In the genomic region with DNA sequence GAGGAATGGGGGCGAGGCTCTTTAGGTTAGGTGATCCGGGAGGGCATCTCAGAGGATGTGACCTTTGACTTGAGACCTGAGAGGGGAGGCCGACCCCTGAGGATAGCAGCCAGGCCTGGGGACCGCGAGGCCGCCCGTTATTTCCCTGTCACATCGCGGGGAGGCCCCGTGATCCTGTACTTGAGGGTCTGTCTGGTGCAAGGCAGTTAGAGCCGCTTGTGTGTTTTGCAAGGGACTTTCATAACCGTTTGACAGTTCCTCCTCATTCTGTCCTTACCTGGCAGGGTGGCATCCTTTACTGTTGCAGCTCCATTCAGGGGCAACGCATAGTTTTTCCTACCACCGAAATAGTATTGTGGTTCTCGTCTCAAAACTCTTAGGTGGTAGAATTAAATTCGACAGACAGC, we compare ENCODE assay signal across 9 cellular contexts. TPM values are rescaled to one million over a fixed set of nuclear protein-coding genes. Genes with fewer than 3 reads are reported as not detected.
DNase-seq lines count a peak whose midpoint lies in the region; ATAC-seq, FAIRE-seq and TF ChIP-seq lines count a peak whose summit lies in the region.
"Had no signal": no experiment of that assay in that cellular context is flagged by ENCODE, and none has a peak within 500 bp of the region (broad histone marks: within the 10 kb centered on the region; RNA-seq: fewer than 3 reads in every experiment).

No MANE protein-coding gene starts in this region.

- WGBS in HepG2 (ENCODE audit: low lambda C conversion rate), result 2% methylated on average over 4 of the region's 16 CpGs
- WGBS in upper lobe of left lung, 2 donors, result 3% methylated on average over 6 to 16 of the region's 16 CpGs

- peak overlapping the region; percentile 88 to 92 (median 90) for H3K27ac Mint-ChIP-seq in IgD-negative memory B cell

- H3K9me3 Mint-ChIP-seq in IgD-negative memory B cell, result no peaks in the 10 kb centered on the region

- no peak for TF ChIP-seq EP300 in HepG2 (IDR thresholded peaks at IDR 0.05; ENCODE audit: low read depth in 2 of 2, low read length in 2 of 2)
- no peak for TF ChIP-seq EP300 in HepG2 (CRISPR knock-in tag; IDR thresholded peaks at IDR 0.05; ENCODE audit: borderline replicate concordance)
- TF ChIP-seq EP300 in upper lobe of left lung (IDR thresholded peaks at IDR 0.05), result no peak

- DNase-seq in NCI-H1694 treated with DMSO at 0.1 percent for 48 hours (lab: John Stamatoyannopoulos, UW), result peak; percentile 51
- no peak for DNase-seq in NCI-H1694 (lab: John Stamatoyannopoulos, UW)
- DNase-seq in activated gamma-delta T cell treated with anti-CD3 and anti-CD28 coated beads, Interleukin-2, amount 50 U/mL, for 16 hours (ENCODE audit: low read depth), result peak; percentile 2
- peak; percentile 20 for DNase-seq in HepG2 (ENCODE audit: low spot score)
- peak; percentile 24 to 76 for DNase-seq in upper lobe of left lung
- no peak for DNase-seq in C1 segment of cervical spinal cord (lab: John Stamatoyannopoulos, UW)

- no peak for TF ChIP-seq POLR2A in HepG2 (IDR thresholded peaks at IDR 0.05; ENCODE audit: insufficient read depth in 1 of 2, low read depth in 2 of 2, low read length in 2 of 2)
- no peak for TF ChIP-seq POLR2A in upper lobe of left lung (IDR thresholded peaks at IDR 0.05)

- POLR2A ChIA-PET in HepG2 (lab: Yijun Ruan, JAX), result no interaction called here

- H3K4me1 Mint-ChIP-seq in IgD-negative memory B cell, result peaks cover 16 to 22% (median 18%) of the 10 kb centered on the region in 3 donors

- in situ Hi-C loops in HepG2 (cut with HindIII; ENCODE audit: extremely low pct_ligation_motif_present, low pct_unique_long_range_greater_than_20kb), result no loop called here

- TF ChIP-seq CTCF in HepG2 (CRISPR knock-in tag; IDR thresholded peaks at IDR 0.05) (no peak), upper lobe of left lung (IDR thresholded peaks at IDR 0.05) (no peak)

- no peaks in the 10 kb centered on the region for H4K20me1 ChIP-seq in HepG2 (ENCODE audit: insufficient read depth, low read length)

- H3K9ac ChIP-seq in HepG2 (ENCODE audit: insufficient read depth, low read depth, low read length), result peak overlapping the region; percentile 64

- TSS peak; percentile 57 for BruUV-seq in HepG2 (replicated peaks; lab: Mats Ljungman, UMichigan)

- no peak for TF ChIP-seq RAD21 in HepG2 (CRISPR knock-in tag; IDR thresholded peaks at IDR 0.05)

- H3K9me3 ChIP-seq in HepG2 (ENCODE audit: low read length) (no peaks in the 10 kb centered on the region), upper lobe of left lung (no peaks in the 10 kb centered on the region)

- H3K4me1 ChIP-seq in HepG2 (ENCODE audit: insufficient read depth, low read length) (peaks cover 34% of the 10 kb centered on the region), upper lobe of left lung (peaks cover 8 to 16% (median 10%) of the 10 kb centered on the region in 4 donors)

- intact Hi-C loops in HepG2 (cut with micrococcal nuclease; ENCODE audit: unreplicated experiment), result loop anchor here (1.0 kb wide), 1 partner anchor 55 kb away; no protein-coding TSS in a partner anchor

- peak overlapping the region; percentile 79 for H3K4me2 ChIP-seq in HepG2 (ENCODE audit: low read depth, low read length)

- CTCF ChIA-PET in HepG2 (lab: Yijun Ruan, JAX; ENCODE audit: low intra/inter-chr PET ratio, low total read pairs), result no interaction called here

- H3K27me3 ChIP-seq in HepG2 (ENCODE audit: control insufficient read depth in 1 of 2, insufficient read depth in 2 of 2, low read length in 2 of 2), result no peaks in the 10 kb centered on the region; a peak in 1 of 5 replicates
- H3K27me3 ChIP-seq in upper lobe of left lung, result no peaks in the 10 kb centered on the region

- H2AFZ ChIP-seq in HepG2 (ENCODE audit: low read length), result peak overlapping the region; percentile 7

- ATAC-seq in GM21381 (IDR thresholded peaks at IDR 0.05; ENCODE audit: unreplicated experiment), result peak; percentile 17
- ATAC-seq in HepG2, result peak; percentile 38
- no peak for ATAC-seq in upper lobe of left lung (ENCODE audit: low FRiP score in 2 of 2)

- H3K4me3 ChIP-seq in HepG2 (replicated peaks in 1 of 3; ENCODE audit: insufficient read depth in 1 of 3, low read depth in 2 of 3, low read length in 3 of 3) (peak overlapping the region; percentile 73 to 90 (median 84)), upper lobe of left lung (peak overlapping the region; percentile 66 to 94 (median 72))

- H3K36me3 ChIP-seq in HepG2 (replicated peaks in 1 of 2; ENCODE audit: control insufficient read depth in 1 of 2, insufficient read depth in 2 of 2, low read length in 2 of 2) (no peaks in the 10 kb centered on the region), upper lobe of left lung (no peaks in the 10 kb centered on the region)

- peak overlapping the region; percentile 82 to 95 (median 90) for H3K4me3 Mint-ChIP-seq in IgD-negative memory B cell

- no peak for FAIRE-seq in HepG2 (lab: Jason Lieb, UNC)
- FAIRE-seq: endometrium had no signal

- peaks cover 9% of the 10 kb centered on the region for H3K27me3 Mint-ChIP-seq in IgD-negative memory B cell

- H3K36me3 Mint-ChIP-seq in IgD-negative memory B cell, result peaks cover 1% of the 10 kb centered on the region

- peak overlapping the region; percentile 74 for H3K27ac ChIP-seq in HepG2 (ENCODE audit: extremely low read length, insufficient read depth, low read length)
- peak overlapping the region in 3 of 4 donors; percentile 61 to 83 (median 67) for H3K27ac ChIP-seq in upper lobe of left lung

- peaks cover 51% of the 10 kb centered on the region for H3K79me2 ChIP-seq in HepG2 (ENCODE audit: insufficient read depth, low read length)

TF ChIP-seq in HepG2, 621 proteins besides CTCF, POLR2A, EP300 and RAD21 (continues in another document):
- TF ChIP-seq ZEB1 (IDR thresholded peaks at IDR 0.05; ENCODE audit: insufficient replicate concordance, low read depth) (no peak), CCAR2 (optimal IDR thresholded peaks at IDR 0.05; ENCODE audit: low read depth, low read length) (no peak), CAMTA2 (CRISPR knock-in tag; IDR thresholded peaks at IDR 0.05; ENCODE audit: borderline replicate concordance) (no peak), ESRRA (CRISPR knock-in tag; IDR thresholded peaks at IDR 0.05; ENCODE audit: low read depth) (no peak), KLF15 (CRISPR knock-in tag; IDR thresholded peaks at IDR 0.05; ENCODE audit: borderline replicate concordance) (no peak), SAP130 (CRISPR knock-in tag; IDR thresholded peaks at IDR 0.05; ENCODE audit: low read depth) (0 out of 2 replicates have a peak, but pooled peaks have one; percentile 25), BHLHE40 (IDR thresholded peaks at IDR 0.05; ENCODE audit: low read length) (no peak), PAF1 (CRISPR knock-in tag; IDR thresholded peaks at IDR 0.05) (no peak)
- TF ChIP-seq, protein P1, sequence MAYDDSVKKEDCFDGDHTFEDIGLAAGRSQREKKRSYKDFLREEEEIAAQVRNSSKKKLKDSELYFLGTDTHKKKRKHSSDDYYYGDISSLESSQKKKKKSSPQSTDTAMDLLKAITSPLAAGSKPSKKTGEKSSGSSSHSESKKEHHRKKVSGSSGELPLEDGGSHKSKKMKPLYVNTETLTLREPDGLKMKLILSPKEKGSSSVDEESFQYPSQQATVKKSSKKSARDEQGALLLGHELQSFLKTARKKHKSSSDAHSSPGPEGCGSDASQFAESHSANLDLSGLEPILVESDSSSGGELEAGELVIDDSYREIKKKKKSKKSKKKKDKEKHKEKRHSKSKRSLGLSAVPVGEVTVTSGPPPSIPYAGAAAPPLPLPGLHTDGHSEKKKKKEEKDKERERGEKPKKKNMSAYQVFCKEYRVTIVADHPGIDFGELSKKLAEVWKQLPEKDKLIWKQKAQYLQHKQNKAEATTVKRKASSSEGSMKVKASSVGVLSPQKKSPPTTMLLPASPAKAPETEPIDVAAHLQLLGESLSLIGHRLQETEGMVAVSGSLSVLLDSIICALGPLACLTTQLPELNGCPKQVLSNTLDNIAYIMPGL (CRISPR knock-in tag; IDR thresholded peaks at IDR 0.05; ENCODE audit: borderline replicate concordance in 1 of 2, low read depth in 1 of 2), result 0 out of 4 replicates have a peak, but pooled peaks of 1 of the 2 experiments have one; percentile 9

RNA-seq across cellular contexts. Expression of a gene that starts 0.8 kb away (rescaled TPM):
- polyA plus RNA-seq in IgD-negative memory B cell (35.9 TPM), HepG2 (2011; rRNA removed) (3.3 and 7.9 TPM in 2 replicates)
- total RNA-seq in HepG2 (2016; rRNA removed; fragmentation: Illumina TruSeq; extraction: Trizol) (51.3 and 60.9 TPM in 2 replicates), upper lobe of left lung (10 to 100 TPM in 3 of 6 donors, 1 to 10 TPM in 3; 6.7 to 19.9 (median 9.9) TPM)
- 159 and 190 TPM in 2 replicates for total RNA-seq in HepG2 (2016; cell fraction: cytosol; rRNA removed; fragmentation: Illumina TruSeq; extraction: Trizol; ENCODE audit: low read depth)
- 58.7 and 61.0 TPM in 2 replicates for total RNA-seq in HepG2 (2016; cell fraction: insoluble cytoplasmic fraction; rRNA removed; fragmentation: Illumina TruSeq; extraction: Trizol)
- total RNA-seq in HepG2 (2016; cell fraction: membrane; rRNA removed; fragmentation: Illumina TruSeq; extraction: Trizol), result 78.3 and 96.8 TPM in 2 replicates
- 51.3 and 54.6 TPM in 2 replicates for total RNA-seq in HepG2 (2016; cell fraction: nucleus; rRNA removed; fragmentation: Illumina TruSeq; extraction: Trizol)
- 3.5 and 3.7 TPM in 2 replicates for polyA plus RNA-seq in HepG2 (2011; cell fraction: cytosol; rRNA removed)
- polyA plus RNA-seq in HepG2 (2011; cell fraction: nucleus; rRNA removed), result 2.5 and 4.9 TPM in 2 replicates
- 6.0 and 14.0 TPM in 2 replicates for polyA plus RNA-seq in HepG2 (2012)
- polyA plus RNA-seq in HepG2 (2016; cell fraction: cytosol; fragmentation: Illumina TruSeq; extraction: Trizol; ENCODE audit: low read depth), result 3.9 and 4.2 TPM in 2 replicates
- polyA plus RNA-seq in HepG2 (2016; cell fraction: insoluble cytoplasmic fraction; fragmentation: Illumina TruSeq; extraction: Trizol; ENCODE audit: low read depth), result 50.3 and 57.0 TPM in 2 replicates
- polyA plus RNA-seq in HepG2 (2016; cell fraction: membrane; fragmentation: Illumina TruSeq; extraction: Trizol; ENCODE audit: low read depth), result 4.0 and 6.2 TPM in 2 replicates
- 26.4 and 41.3 TPM in 2 replicates for polyA plus RNA-seq in HepG2 (2016; cell fraction: nucleus; fragmentation: Illumina TruSeq; extraction: Trizol; ENCODE audit: insufficient read depth, low read depth)
- 4.6 and 22.0 TPM in 2 replicates for polyA minus RNA-seq in HepG2 (2011; rRNA and poly(A)+ RNA removed; ENCODE audit: low replicate concordance)
- 11.9 and 12.9 TPM in 2 replicates for polyA minus RNA-seq in HepG2 (2011; cell fraction: cytosol; rRNA and poly(A)+ RNA removed)
- 30.6 TPM in 2 replicates for polyA minus RNA-seq in HepG2 (2011; cell fraction: nucleus; rRNA and poly(A)+ RNA removed)

Comparison
In these comparisons a context has a peak if more than half of its experiments do, and no peak if none do; other contexts are left out.
1. DNase-seq: peak in NCI-H1694 treated with DMSO at 0.1 percent for 48 hours (single experiment), activated gamma-delta T cell treated with anti-CD3 and anti-CD28 coated beads, Interleukin-2, amount 50 U/mL, for 16 hours (single experiment), HepG2 (single experiment) and upper lobe of left lung (2 of 2); none in NCI-H1694 (single experiment) and C1 segment of cervical spinal cord (0 of 14).
2. ATAC-seq: peak in GM21381 (single experiment) and HepG2 (single experiment); none in upper lobe of left lung (0 of 2).